In genomic region chr14:69441948-69442347, GRCh38 we compare ENCODE assay signal across 12 cellular contexts. TPM values are rescaled to one million over a fixed set of nuclear protein-coding genes. Genes with fewer than 3 reads are reported as not detected.
DNase-seq lines count a peak whose midpoint lies in the region; ATAC-seq, FAIRE-seq and TF ChIP-seq lines count a peak whose summit lies in the region.
"Had no signal": no experiment of that assay in that cellular context is flagged by ENCODE, and none has a peak within 500 bp of the region (broad histone marks: within the 10 kb centered on the region; RNA-seq: fewer than 3 reads in every experiment).

No MANE protein-coding gene starts in this region.

- H3K27ac Mint-ChIP-seq in stimulated activated naive CD8-positive, alpha-beta T cell treated with anti-CD3 and anti-CD28 coated beads, Interleukin-15, Interleukin-2, amounts not matched to agents 100 ng/mL and 50 ng/mL, for 24 hours: peak overlapping the region; percentile 78
- H3K27ac Mint-ChIP-seq: progenitor cell of endocrine pancreas had no signal

- FAIRE-seq in urothelium cell line (lab: Jason Lieb, UNC): peak; percentile 27
- no peak for FAIRE-seq in frontal cortex (lab: Jason Lieb, UNC)

- H3K36me3 Mint-ChIP-seq in stimulated activated naive CD8-positive, alpha-beta T cell treated with anti-CD3 and anti-CD28 coated beads, Interleukin-15, Interleukin-2, amounts not matched to agents 100 ng/mL and 50 ng/mL, for 24 hours (ENCODE audit: low read depth): peaks cover 46% of the 10 kb centered on the region

- H3K27me3 Mint-ChIP-seq in stimulated activated naive CD8-positive, alpha-beta T cell treated with anti-CD3 and anti-CD28 coated beads, Interleukin-15, Interleukin-2, amounts not matched to agents 100 ng/mL and 50 ng/mL, for 24 hours: no peaks in the 10 kb centered on the region
- H3K27me3 Mint-ChIP-seq: progenitor cell of endocrine pancreas had no signal

- H3K4me1 Mint-ChIP-seq in stimulated activated naive CD8-positive, alpha-beta T cell treated with anti-CD3 and anti-CD28 coated beads, Interleukin-15, Interleukin-2, amounts not matched to agents 100 ng/mL and 50 ng/mL, for 24 hours (ENCODE audit: low read depth): peaks cover 23% of the 10 kb centered on the region

- peak; percentile 64 for TF ChIP-seq POLR2A in Raji (IDR thresholded peaks at IDR 0.05; ENCODE audit: insufficient read depth, low read depth, low read length)

- peak overlapping the region; percentile 27 for H3K4me3 Mint-ChIP-seq in stimulated activated naive CD8-positive, alpha-beta T cell treated with anti-CD3 and anti-CD28 coated beads, Interleukin-15, Interleukin-2, amounts not matched to agents 100 ng/mL and 50 ng/mL, for 24 hours

- H3K9me3 Mint-ChIP-seq in stimulated activated naive CD8-positive, alpha-beta T cell treated with anti-CD3 and anti-CD28 coated beads, Interleukin-15, Interleukin-2, amounts not matched to agents 100 ng/mL and 50 ng/mL, for 24 hours: no peaks in the 10 kb centered on the region

- DNase-seq in stimulated activated naive CD8-positive, alpha-beta T cell treated with anti-CD3 and anti-CD28 coated beads, Interleukin-15, Interleukin-2, amounts not matched to agents 100 U/mL and 50 U/mL, for 24 hours: no peak
- no peak for DNase-seq in urothelium cell line (ENCODE audit: low spot score)
- no peak for DNase-seq in AML-193 (lab: John Stamatoyannopoulos, UW)
- DNase-seq in frontal cortex (ENCODE audit: low spot score in 2 of 2): no peak
- DNase-seq in middle frontal gyrus (ENCODE audit: extremely low spot score, low spot score): no peak
- DNase-seq: left cardiac atrium, NCI-H1417 treated with DMSO at 0.1 percent for 48 hours had no signal

- ATAC-seq in stimulated activated naive CD8-positive, alpha-beta T cell treated with anti-CD3 and anti-CD28 coated beads, Interleukin-15, Interleukin-2, amounts not matched to agents 100 U/mL and 50 U/mL, for 24 hours: no peak
- ATAC-seq in HG02840 (IDR thresholded peaks at IDR 0.05; ENCODE audit: low FRiP score, unreplicated experiment): peak; percentile 84
- ATAC-seq: left cardiac atrium, Panc1 had no signal

RNA-seq across cellular contexts. Expression of gene PLEKHD1, which starts 42.6 kb away (rescaled TPM):
- total RNA-seq in frontal cortex: 0.41 TPM

RNA-seq across cellular contexts. Expression of gene SLC39A9, which starts 43.5 kb away (rescaled TPM):
- 118 TPM for total RNA-seq in frontal cortex

RNA-seq across cellular contexts. Expression of gene ERH, which starts 43.8 kb away (rescaled TPM):
- total RNA-seq in frontal cortex: 106 TPM
